Comparison of ENCODE assay signal across 2 cellular contexts in genomic region chr9:37760416-37761165, GRCh38.
TF ChIP-seq lines count a peak whose summit lies in the region.

No MANE protein-coding gene starts in this region.

TF ChIP-seq in HCT116, 20 proteins besides CTCF, POLR2A, EP300 and RAD21 (continued from another document):
- TF ChIP-seq ATF3 (IDR thresholded peaks at IDR 0.05) (no peak), JUND (IDR thresholded peaks at IDR 0.05) (no peak), SRF (IDR thresholded peaks at IDR 0.05; ENCODE audit: low read depth) (no peak), POLR2AphosphoS5 (IDR thresholded peaks at IDR 0.05; ENCODE audit: low read depth, low read length) (no peak), ELF1 (IDR thresholded peaks at IDR 0.05; ENCODE audit: borderline replicate concordance, low read depth) (no peak), SIN3A (IDR thresholded peaks at IDR 0.05; ENCODE audit: low read depth) (no peak), CBX3 (IDR thresholded peaks at IDR 0.05; ENCODE audit: low read depth) (no peak), EZH2phosphoT487 (IDR thresholded peaks at IDR 0.05; ENCODE audit: borderline replicate concordance) (no peak), EZH2 (IDR thresholded peaks at IDR 0.05) (no peak), EGR1 (IDR thresholded peaks at IDR 0.05; ENCODE audit: low read depth) (no peak), YY1 (IDR thresholded peaks at IDR 0.05; ENCODE audit: extremely low read depth, insufficient replicate concordance, low read depth, low read length) (no peak), ZFX (IDR thresholded peaks at IDR 0.05) (no peak), SP1 (IDR thresholded peaks at IDR 0.05; ENCODE audit: low read depth) (no peak), MAX (IDR thresholded peaks at IDR 0.05) (no peak)
- TF ChIP-seq, protein P1, sequence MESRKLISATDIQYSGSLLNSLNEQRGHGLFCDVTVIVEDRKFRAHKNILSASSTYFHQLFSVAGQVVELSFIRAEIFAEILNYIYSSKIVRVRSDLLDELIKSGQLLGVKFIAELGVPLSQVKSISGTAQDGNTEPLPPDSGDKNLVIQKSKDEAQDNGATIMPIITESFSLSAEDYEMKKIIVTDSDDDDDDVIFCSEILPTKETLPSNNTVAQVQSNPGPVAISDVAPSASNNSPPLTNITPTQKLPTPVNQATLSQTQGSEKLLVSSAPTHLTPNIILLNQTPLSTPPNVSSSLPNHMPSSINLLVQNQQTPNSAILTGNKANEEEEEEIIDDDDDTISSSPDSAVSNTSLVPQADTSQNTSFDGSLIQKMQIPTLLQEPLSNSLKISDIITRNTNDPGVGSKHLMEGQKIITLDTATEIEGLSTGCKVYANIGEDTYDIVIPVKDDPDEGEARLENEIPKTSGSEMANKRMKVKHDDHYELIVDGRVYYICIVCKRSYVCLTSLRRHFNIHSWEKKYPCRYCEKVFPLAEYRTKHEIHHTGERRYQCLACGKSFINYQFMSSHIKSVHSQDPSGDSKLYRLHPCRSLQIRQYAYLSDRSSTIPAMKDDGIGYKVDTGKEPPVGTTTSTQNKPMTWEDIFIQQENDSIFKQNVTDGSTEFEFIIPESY (IDR thresholded peaks at IDR 0.05; ENCODE audit: extremely low read depth, insufficient replicate concordance, low read length) = no peak
- TF ChIP-seq, protein P2, sequence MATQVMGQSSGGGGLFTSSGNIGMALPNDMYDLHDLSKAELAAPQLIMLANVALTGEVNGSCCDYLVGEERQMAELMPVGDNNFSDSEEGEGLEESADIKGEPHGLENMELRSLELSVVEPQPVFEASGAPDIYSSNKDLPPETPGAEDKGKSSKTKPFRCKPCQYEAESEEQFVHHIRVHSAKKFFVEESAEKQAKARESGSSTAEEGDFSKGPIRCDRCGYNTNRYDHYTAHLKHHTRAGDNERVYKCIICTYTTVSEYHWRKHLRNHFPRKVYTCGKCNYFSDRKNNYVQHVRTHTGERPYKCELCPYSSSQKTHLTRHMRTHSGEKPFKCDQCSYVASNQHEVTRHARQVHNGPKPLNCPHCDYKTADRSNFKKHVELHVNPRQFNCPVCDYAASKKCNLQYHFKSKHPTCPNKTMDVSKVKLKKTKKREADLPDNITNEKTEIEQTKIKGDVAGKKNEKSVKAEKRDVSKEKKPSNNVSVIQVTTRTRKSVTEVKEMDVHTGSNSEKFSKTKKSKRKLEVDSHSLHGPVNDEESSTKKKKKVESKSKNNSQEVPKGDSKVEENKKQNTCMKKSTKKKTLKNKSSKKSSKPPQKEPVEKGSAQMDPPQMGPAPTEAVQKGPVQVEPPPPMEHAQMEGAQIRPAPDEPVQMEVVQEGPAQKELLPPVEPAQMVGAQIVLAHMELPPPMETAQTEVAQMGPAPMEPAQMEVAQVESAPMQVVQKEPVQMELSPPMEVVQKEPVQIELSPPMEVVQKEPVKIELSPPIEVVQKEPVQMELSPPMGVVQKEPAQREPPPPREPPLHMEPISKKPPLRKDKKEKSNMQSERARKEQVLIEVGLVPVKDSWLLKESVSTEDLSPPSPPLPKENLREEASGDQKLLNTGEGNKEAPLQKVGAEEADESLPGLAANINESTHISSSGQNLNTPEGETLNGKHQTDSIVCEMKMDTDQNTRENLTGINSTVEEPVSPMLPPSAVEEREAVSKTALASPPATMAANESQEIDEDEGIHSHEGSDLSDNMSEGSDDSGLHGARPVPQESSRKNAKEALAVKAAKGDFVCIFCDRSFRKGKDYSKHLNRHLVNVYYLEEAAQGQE (IDR thresholded peaks at IDR 0.05; ENCODE audit: low read depth) = no peak

TF ChIP-seq in SK-N-SH, 30 proteins besides CTCF, POLR2A, EP300 and RAD21 (continued from another document):
- no peak for TF ChIP-seq TAF1 (IDR thresholded peaks at IDR 0.05; ENCODE audit: borderline replicate concordance, low read depth, low read length)
- TF ChIP-seq USF1 (IDR thresholded peaks at IDR 0.05; ENCODE audit: borderline replicate concordance, low read depth) = no peak
- TF ChIP-seq MAX (IDR thresholded peaks at IDR 0.05; ENCODE audit: low read depth) = no peak
- no peak for TF ChIP-seq NFIC (IDR thresholded peaks at IDR 0.05; ENCODE audit: borderline replicate concordance)
- no peak for TF ChIP-seq FOXM1 (IDR thresholded peaks at IDR 0.05; ENCODE audit: low read depth)
